Comparison of ENCODE assay signal across 1 cellular context in genomic region chr15:73763893-73764292, GRCh38.
TF ChIP-seq lines count a peak whose summit lies in the region.

No MANE protein-coding gene starts in this region.

TF ChIP-seq in WTC11, 78 proteins besides CTCF, POLR2A, EP300 and RAD21 (continued from another document):
- TF ChIP-seq USF1 (CRISPR knock-in tag; IDR thresholded peaks at IDR 0.05): no peak
- no peak for TF ChIP-seq IRF1 (CRISPR knock-in tag; IDR thresholded peaks at IDR 0.05)
- TF ChIP-seq ZBTB43 (CRISPR knock-in tag; IDR thresholded peaks at IDR 0.05): no peak
- TF ChIP-seq ESRRA (CRISPR knock-in tag; IDR thresholded peaks at IDR 0.05; ENCODE audit: borderline replicate concordance): no peak
- TF ChIP-seq HMGXB4 (CRISPR knock-in tag; IDR thresholded peaks at IDR 0.05): no peak
- no peak for TF ChIP-seq MAX (CRISPR knock-in tag; IDR thresholded peaks at IDR 0.05)
